ENCODE assay signal across 21 cellular contexts in genomic region chr1:226104671-226105121, GRCh38. TPM values are rescaled to one million over a fixed set of nuclear protein-coding genes. Genes with fewer than 3 reads are reported as not detected.
DNase-seq lines count a peak whose midpoint lies in the region; ATAC-seq, FAIRE-seq and TF ChIP-seq lines count a peak whose summit lies in the region.
"Had no signal": no experiment of that assay in that cellular context is flagged by ENCODE, and none has a peak within 500 bp of the region (broad histone marks: within the 10 kb centered on the region; RNA-seq: fewer than 3 reads in every experiment).

No MANE protein-coding gene starts in this region.

- H3K27ac Mint-ChIP-seq in HFFc6: no peak overlapping the region; the same call in 1 of the 2 replicates
- no peak overlapping the region for H3K27ac Mint-ChIP-seq in CD4-positive, alpha-beta T cell
- H3K27ac Mint-ChIP-seq: activated T-helper 2 cell treated with anti-CD3 and anti-CD28 coated beads, Interferon-gamma antibody, Interleukin-2, Interleukin-4, amounts not matched to agents 10 μg/mL and 5 μg/mL and 100 μg/mL, durations not matched to agents 14 hours and 24 hours and 36 hours; T-cell had no signal

- ATAC-seq in K562: peak; percentile 37
- no peak for ATAC-seq in CD4-positive, alpha-beta T cell (ENCODE audit: poor library complexity)
- ATAC-seq: gastrocnemius medialis, T-cell had no signal

- DNase-seq in DMS53 treated with DMSO at 0.1 percent for 48 hours (lab: John Stamatoyannopoulos, UW; ENCODE audit: unreplicated experiment): peak; percentile 18
- DNase-seq in HFFc6: peak; percentile 38
- DNase-seq in K562 (ENCODE audit: extremely low read depth in 1 of 4, low spot score in 3 of 4): no peak
- DNase-seq in kidney tubule cell (ENCODE audit: low spot score): peak; percentile 51
- DNase-seq in CD4-positive, alpha-beta T cell: no peak
- DNase-seq in SHP77 (lab: John Stamatoyannopoulos, UW): no peak
- DNase-seq in stomach: no peak
- no peak for DNase-seq in AG20443 (ENCODE audit: low spot score)
- DNase-seq: activated CD4-positive, CD25-positive, alpha-beta regulatory T cell; gastrocnemius medialis; KG1; left ventricle myocardium inferior; NCI-H1092 treated with DMSO at 0.1 percent for 48 hours; occipital lobe; stimulated activated CD4-positive, alpha-beta T cell treated with anti-CD3 and anti-CD28 coated beads, Interleukin-4, amount 100 ng/mL, for 24 hours; T-cell had no signal

- peak overlapping the region; percentile 6; the same call in 1 of the 2 replicates for H3K4me2 ChIP-seq in K562 (ENCODE audit: insufficient read depth, low read length)

- no peak overlapping the region for H3K4me3 Mint-ChIP-seq in HFFc6
- H3K4me3 Mint-ChIP-seq in CD4-positive, alpha-beta T cell: no peak overlapping the region
- H3K4me3 Mint-ChIP-seq: T-cell had no signal

- WGBS in K562 (ENCODE audit: insufficient coverage, low coverage, missing lambda C conversion rate): 21% methylated on average over 8 of the region's 8 CpGs
- WGBS in stomach, 5 donors: 75 to 87% (median 84%) methylated on average over 8 of the region's 8 CpGs

- TF ChIP-seq CTCF in HFFc6 (IDR thresholded peaks at IDR 0.05) (no peak), K562 (IDR thresholded peaks at IDR 0.05 in 2 of 3, conservative IDR thresholded peaks at IDR 0.05 in 1 of 3; ENCODE audit: insufficient read depth in 2 of 3, low read depth in 1 of 3, low read length in 3 of 3) (no peak), stomach (IDR thresholded peaks at IDR 0.05) (no peak)
- no peak for TF ChIP-seq CTCF in CD4-positive, alpha-beta T cell (IDR thresholded peaks at IDR 0.05)

- peaks cover 3% of the 10 kb centered on the region for H3K9me1 ChIP-seq in K562 (ENCODE audit: control insufficient read depth, insufficient read depth, low read length)

- in situ Hi-C loops in K562 (cut with MboI): no loop called here

- TF ChIP-seq POLR2A in K562 (conservative IDR thresholded peaks at IDR 0.05) (no peak), stomach (IDR thresholded peaks at IDR 0.05) (no peak)

- H3K27me3 ChIP-seq in K562 (ENCODE audit: control insufficient read depth in 2 of 2, insufficient read depth in 2 of 2, low read length in 2 of 2): no peaks in the 10 kb centered on the region
- no peaks in the 10 kb centered on the region for H3K27me3 ChIP-seq in CD4-positive, alpha-beta T cell (ENCODE audit: control insufficient read depth, insufficient read depth, low read length)
- no peaks in the 10 kb centered on the region for H3K27me3 ChIP-seq in stomach
- H3K27me3 ChIP-seq: gastrocnemius medialis had no signal

- H3K4me3 ChIP-seq in K562 (no peak overlapping the region), stomach (no peak overlapping the region)
- H3K4me3 ChIP-seq: gastrocnemius medialis, left ventricle myocardium inferior had no signal

- intact Hi-C loops in K562 (cut with micrococcal nuclease): no loop called here
- intact Hi-C loops in CD4-positive, alpha-beta T cell (cut with DNase I, micrococcal nuclease): no loop called here
- intact Hi-C loops in stomach (cut with DNase I; ENCODE audit: low total_unique reads): no loop called here

- no peak for FAIRE-seq in K562 (lab: Jason Lieb, UNC)
- FAIRE-seq: endometrium, G401.6, GM12892 had no signal

- peaks cover under 1% of the 10 kb centered on the region for H3K27me3 Mint-ChIP-seq in HFFc6 (ENCODE audit: insufficient read depth)
- peaks cover 5% of the 10 kb centered on the region for H3K27me3 Mint-ChIP-seq in CD4-positive, alpha-beta T cell
- H3K27me3 Mint-ChIP-seq: T-cell had no signal

- TF ChIP-seq EP300 in K562 (IDR thresholded peaks at IDR 0.05; ENCODE audit: low read length) (no peak), stomach (IDR thresholded peaks at IDR 0.05) (no peak)

- H3K27ac ChIP-seq in K562 (ENCODE audit: extremely low read depth, low read depth, low read length): no peak overlapping the region
- H3K27ac ChIP-seq in CD4-positive, alpha-beta T cell (ENCODE audit: low read depth, low read length): no peak overlapping the region
- H3K27ac ChIP-seq in stomach: no peak overlapping the region
- H3K27ac ChIP-seq: gastrocnemius medialis, left ventricle myocardium inferior, RWPE1 had no signal

- peaks cover 36% of the 10 kb centered on the region for H3K4me1 Mint-ChIP-seq in HFFc6 (ENCODE audit: low read depth)
- peaks cover 22% of the 10 kb centered on the region for H3K4me1 Mint-ChIP-seq in CD4-positive, alpha-beta T cell (ENCODE audit: low read depth)

- no peaks in the 10 kb centered on the region for H3K9me3 Mint-ChIP-seq in HFFc6
- H3K9me3 Mint-ChIP-seq in CD4-positive, alpha-beta T cell: no peaks in the 10 kb centered on the region
- H3K9me3 Mint-ChIP-seq: activated T-helper 2 cell treated with anti-CD3 and anti-CD28 coated beads, Interferon-gamma antibody, Interleukin-2, Interleukin-4, amounts not matched to agents 10 μg/mL and 5 μg/mL and 100 μg/mL, durations not matched to agents 14 hours and 24 hours and 36 hours; T-cell had no signal

- no peak overlapping the region for H3K9ac ChIP-seq in K562 (ENCODE audit: insufficient read depth in 1 of 2, low read depth in 2 of 2, low read length in 2 of 2)

- no peak for TF ChIP-seq RAD21 in K562 (CRISPR knock-in tag; conservative IDR thresholded peaks at IDR 0.05 in 1 of 2, IDR thresholded peaks at IDR 0.05 in 1 of 2)

- no peaks in the 10 kb centered on the region for H3K79me2 ChIP-seq in K562 (ENCODE audit: control insufficient read depth, insufficient read depth, low read length)

- peak overlapping the region; percentile 48; the same call in 1 of the 2 replicates for H2AFZ ChIP-seq in K562 (ENCODE audit: low read depth, low read length)

- POLR2A ChIA-PET in K562 (lab: Yijun Ruan, JAX): interaction anchor here (0.7 to 1.0 kb wide), 4 partner anchors 11 to 76 kb away, joined by 3 to 5 read pairs (median 3); partner anchors contain the start of gene H3-3A
- POLR2A ChIA-PET in CD4-positive, alpha-beta T cell (lab: Charles Lee): interaction anchor here (0.7 kb wide), 1 partner anchor 105 kb away, joined by 3 read pairs; no protein-coding TSS in a partner anchor

- H3K9me3 ChIP-seq in K562 (replicated peaks; ENCODE audit: control insufficient read depth, insufficient read depth, low read depth, low read length): no peaks in the 10 kb centered on the region
- no peaks in the 10 kb centered on the region for H3K9me3 ChIP-seq in CD4-positive, alpha-beta T cell (ENCODE audit: control insufficient read depth, low read length)
- H3K9me3 ChIP-seq in stomach: no peaks in the 10 kb centered on the region
- H3K9me3 ChIP-seq: gastrocnemius medialis, left ventricle myocardium inferior had no signal

- H3K36me3 ChIP-seq in K562 (ENCODE audit: control insufficient read depth, insufficient read depth, low read length) (no peaks in the 10 kb centered on the region), stomach (no peaks in the 10 kb centered on the region)
- H3K36me3 ChIP-seq: gastrocnemius medialis, left ventricle myocardium inferior had no signal

- H3K4me1 ChIP-seq in K562 (replicated peaks in 1 of 2; ENCODE audit: control insufficient read depth in 2 of 2, insufficient read depth in 2 of 2, low read length in 2 of 2) (peaks cover 15 to 34% of the 10 kb centered on the region in 2 experiments), stomach (peaks cover 10 to 37% (median 25%) of the 10 kb centered on the region in 4 donors)

- H3K36me3 Mint-ChIP-seq in HFFc6 (ENCODE audit: low read depth): no peaks in the 10 kb centered on the region
- peaks cover 3% of the 10 kb centered on the region for H3K36me3 Mint-ChIP-seq in CD4-positive, alpha-beta T cell (ENCODE audit: low read depth)
- H3K36me3 Mint-ChIP-seq: T-cell had no signal

- BruUV-seq in K562 (replicated peaks; lab: Mats Ljungman, UMichigan): no TSS peak

- CTCF ChIA-PET in K562 (lab: Yijun Ruan, JAX; ENCODE audit: low intra/inter-chr PET ratio): no interaction called here
- CTCF ChIA-PET in CD4-positive, alpha-beta T cell (lab: Charles Lee): interaction anchor here (2.4 kb wide), 1 partner anchor 21 kb away, joined by 8 read pairs; no protein-coding TSS in a partner anchor

- 0 out of 2 replicates have a peak, but pooled peaks cover 6% of the 10 kb centered on the region for H4K20me1 ChIP-seq in K562 (replicated peaks; ENCODE audit: control insufficient read depth, insufficient read depth, low read length)

TF ChIP-seq in K562, 482 proteins besides CTCF, POLR2A, EP300 and RAD21 (continues in another document):
- no peak for TF ChIP-seq USF1 (CRISPR knock-in tag; IDR thresholded peaks at IDR 0.05)

RNA-seq across cellular contexts. Expression of gene H3-3A, which starts 42.2 kb away (rescaled TPM):
- 100 to 1,000 TPM; 307 to 338 (median 326) TPM for total RNA-seq in HFFc6 (2021; fragmentation: NEBNext Ultra II Directional; extraction: Animal tissue kit (Norgen Biotek cat#: 25700))
- total RNA-seq in K562 (2011; cell fraction: chromatin; rRNA removed; ENCODE audit: low replicate concordance): 33.3 and 126 TPM in 2 replicates
- total RNA-seq in K562 (2011; cell fraction: nucleolus; rRNA removed): 45.1 and 46.9 TPM in 2 replicates
- 88.2 and 158 TPM in 2 replicates for total RNA-seq in K562 (2011; cell fraction: nucleoplasm; rRNA removed)
- 412 and 510 TPM in 2 replicates for total RNA-seq in K562 (2014; rRNA removed)
- 517 and 565 TPM in 2 replicates for total RNA-seq in K562 (2014; rRNA removed; fragmentation: Illumina TruSeq; extraction: Trizol)
- 394 and 426 TPM in 2 replicates for total RNA-seq in K562 (2015; rRNA removed; fragmentation: Illumina TruSeq; extraction: Trizol)
- 808 and 835 TPM in 2 replicates for total RNA-seq in K562 (2021)
- polyA plus RNA-seq in K562 (2011; rRNA removed): 812 and 877 TPM in 2 replicates
- 605 and 678 TPM in 2 replicates for polyA plus RNA-seq in K562 (2011; cell fraction: cytosol; rRNA removed)
- polyA plus RNA-seq in K562 (2011; cell fraction: nucleus; rRNA removed): 136 and 194 TPM in 2 replicates
- polyA plus RNA-seq in K562 (2012): 834 and 880 TPM in 2 replicates
- polyA plus RNA-seq in K562 (2014; fragmentation: Illumina TruSeq; extraction: Trizol): 758 and 923 TPM in 2 replicates
- 100 to 1,000 TPM; 543 to 591 TPM for polyA plus RNA-seq in K562 (2014; fragmentation: Nextera tagmentation; extraction: Ambion mirVana)
- 975 and 1,083 TPM in 2 replicates for polyA plus RNA-seq in K562 (2014; rRNA removed)
- polyA minus RNA-seq in K562 (2011; rRNA and poly(A)+ RNA removed): 127 and 157 TPM in 2 replicates
- polyA minus RNA-seq in K562 (2011; cell fraction: cytosol; rRNA and poly(A)+ RNA removed): 116 and 160 TPM in 2 replicates
- polyA minus RNA-seq in K562 (2011; cell fraction: nucleus; rRNA and poly(A)+ RNA removed): 24.4 and 52.3 TPM in 2 replicates
- total RNA-seq in CD4-positive, alpha-beta T cell: 100 to 1,000 TPM; 372 to 380 TPM
- 100 to 1,000 TPM in 3 of 5 donors, 10 to 100 TPM in 2; 30.7 to 541 (median 237) TPM for total RNA-seq in stomach
- 100 to 1,000 TPM; 754 to 995 (median 822) TPM for polyA plus RNA-seq in stomach

Comparison
In these comparisons a context has a peak if more than half of its experiments do, and no peak if none do; other contexts are left out.
1. DNase-seq: peak in DMS53 treated with DMSO at 0.1 percent for 48 hours (single experiment), HFFc6 (single experiment) and kidney tubule cell (single experiment); none in K562 (0 of 4), CD4-positive, alpha-beta T cell (0 of 10), SHP77 (0 of 2), stomach (single experiment) and AG20443 (single experiment).